ENCODE assay signal across 8 cellular contexts in genomic region chr19:16111160-16111908, GRCh38. TPM values are rescaled to one million over a fixed set of nuclear protein-coding genes. Genes with fewer than 3 reads are reported as not detected.
A peak's percentile ranks its signal among the peaks of the same experiment; 100 is the strongest.
DNase-seq lines count a peak whose midpoint lies in the region; ATAC-seq, FAIRE-seq and TF ChIP-seq lines count a peak whose summit lies in the region.

TSS of gene RAB8A (plus strand) at chr19:16111889. CDS start at chr19:16111902, 13 bp downstream.

- peaks cover 0 to 42% of the 10 kb centered on the region in 2 donors for H3K4me1 ChIP-seq in right atrium auricular region
- H3K4me1 ChIP-seq in psoas muscle, result peaks cover 10% of the 10 kb centered on the region

- ATAC-seq in GM18499 (IDR thresholded peaks at IDR 0.05; ENCODE audit: insufficient read depth, unreplicated experiment) (peak; percentile 58), HG02943 (IDR thresholded peaks at IDR 0.05; ENCODE audit: low read depth, unreplicated experiment) (peak; percentile 89), psoas muscle (peak; percentile 97 to 98 (median 97))

- peak within 1 kb of the TSS; percentile 96 to 97 for H3K4me3 ChIP-seq in right atrium auricular region
- H3K4me3 ChIP-seq in psoas muscle, result peak within 1 kb of the TSS; percentile 66

- intact Hi-C loops in psoas muscle (cut with DNase I), result loop anchor here in 1 of 2 donors (2.0 to 5.0 kb wide), 3 partner anchors 69 to 85 kb away; partner anchors contain the start of gene AP1M1

- 0 to 1% (median 1%) methylated on average over 56 to 81 of the region's 81 CpGs for WGBS in psoas muscle, 3 donors

- H3K27ac ChIP-seq in angular gyrus (ENCODE audit: low read depth, low read length) (peak within 1 kb of the TSS; percentile 94), right atrium auricular region (peak within 1 kb of the TSS; percentile 93 to 95), psoas muscle (peak within 1 kb of the TSS; percentile 83)

- peaks cover 4% of the 10 kb centered on the region for H3K36me3 ChIP-seq in right atrium auricular region
- H3K36me3 ChIP-seq in psoas muscle (ENCODE audit: insufficient read depth in 1 of 2, low read depth in 1 of 2), result no peaks in the 10 kb centered on the region

- TF ChIP-seq CTCF in right atrium auricular region (IDR thresholded peaks at IDR 0.05) (peak; percentile 91 to 97), psoas muscle (IDR thresholded peaks at IDR 0.05) (peak; percentile 96)

- peak; percentile 30 for FAIRE-seq in urothelium cell line (lab: Jason Lieb, UNC)

- H3K9me3 ChIP-seq in right atrium auricular region (no peaks in the 10 kb centered on the region), psoas muscle (no peaks in the 10 kb centered on the region)

- DNase-seq in NCI-H187 (lab: John Stamatoyannopoulos, UW) (peak; percentile 83 to 93), T-helper 2 cell (peak; percentile 97 to 100 (median 99)), right atrium auricular region (ENCODE audit: low spot score) (peak; percentile 99), psoas muscle (peak; percentile 99 to 100), urothelium cell line (ENCODE audit: low spot score) (peak; percentile 96)

- H3K27me3 ChIP-seq in right atrium auricular region (no peaks in the 10 kb centered on the region), psoas muscle (ENCODE audit: insufficient read depth in 3 of 3, low read length in 2 of 3) (no peaks in the 10 kb centered on the region)

RNA-seq across cellular contexts. Expression of gene RAB8A, which starts in this region (rescaled TPM):
- total RNA-seq in right atrium auricular region, result 10 to 100 TPM; 14.2 to 29.9 TPM
- total RNA-seq in psoas muscle, result 10 to 100 TPM in 1 of 4 donors, 1 to 10 TPM in 3; 8.0 to 12.4 (median 8.9) TPM
- polyA plus RNA-seq in psoas muscle, result 10 to 100 TPM in 1 of 3 donors, 1 to 10 TPM in 2; 7.1 to 13.0 (median 7.4) TPM

Comparison
In these comparisons a context has a peak if more than half of its experiments do, and no peak if none do; other contexts are left out.
1. Peak in every context shown above with its lines: DNase-seq, ATAC-seq, H3K4me3 ChIP-seq and H3K27ac ChIP-seq.